14 cellular contexts compared by ENCODE assay signal in genomic region chr16:3028716-3029319, GRCh38. TPM values are rescaled to one million over a fixed set of nuclear protein-coding genes. Genes with fewer than 3 reads are reported as not detected.
DNase-seq lines count a peak whose midpoint lies in the region; ATAC-seq and TF ChIP-seq lines count a peak whose summit lies in the region.
"Had no signal": no experiment of that assay in that cellular context is flagged by ENCODE, and none has a peak within 500 bp of the region (broad histone marks: within the 10 kb centered on the region; RNA-seq: fewer than 3 reads in every experiment).

No MANE protein-coding gene starts in this region.

- ATAC-seq in activated CD8-positive, alpha-beta T cell treated with anti-CD3 and anti-CD28 coated beads for 36 hours = no peak
- no peak for ATAC-seq in naive thymus-derived CD8-positive, alpha-beta T cell

- H3K36me3 Mint-ChIP-seq in T-helper 1 cell treated with Interleukin-12 subunit alpha and Interleukin-12 subunit beta and Interleukin-4 antibody, amounts not matched to agents 30 μg/mL and 1 μg/mL, for 36 hours (ENCODE audit: low read depth) = peaks cover 4% of the 10 kb centered on the region
- H3K36me3 Mint-ChIP-seq in activated CD8-positive, alpha-beta T cell treated with anti-CD3 and anti-CD28 coated beads for 36 hours (ENCODE audit: low read depth) = peaks cover 14% of the 10 kb centered on the region
- H3K36me3 Mint-ChIP-seq in naive thymus-derived CD8-positive, alpha-beta T cell = peaks cover 0 to 18% (median 0%) of the 10 kb centered on the region in 3 donors

- TF ChIP-seq CTCF in GM12865 (IDR thresholded peaks at IDR 0.05; ENCODE audit: insufficient read depth, low read depth, low read length, missing control alignments) = no peak
- TF ChIP-seq CTCF in activated CD8-positive, alpha-beta T cell treated with anti-CD3 and anti-CD28 coated beads for 36 hours (IDR thresholded peaks at IDR 0.05) = no peak

- peak overlapping the region; percentile 82 for H3K4me3 Mint-ChIP-seq in T-helper 1 cell treated with Interleukin-12 subunit alpha and Interleukin-12 subunit beta and Interleukin-4 antibody, amounts not matched to agents 30 μg/mL and 1 μg/mL, for 36 hours
- peak overlapping the region; percentile 66 for H3K4me3 Mint-ChIP-seq in activated CD8-positive, alpha-beta T cell treated with anti-CD3 and anti-CD28 coated beads for 36 hours
- H3K4me3 Mint-ChIP-seq in naive thymus-derived CD8-positive, alpha-beta T cell = peak overlapping the region in 8 of 10 donors; percentile 24 to 83 (median 42)

- H3K4me1 Mint-ChIP-seq in T-helper 1 cell treated with Interleukin-12 subunit alpha and Interleukin-12 subunit beta and Interleukin-4 antibody, amounts not matched to agents 30 μg/mL and 1 μg/mL, for 36 hours (ENCODE audit: low read depth) = peaks cover 27% of the 10 kb centered on the region
- peaks cover 30% of the 10 kb centered on the region for H3K4me1 Mint-ChIP-seq in activated CD8-positive, alpha-beta T cell treated with anti-CD3 and anti-CD28 coated beads for 36 hours (ENCODE audit: low read depth)
- peaks cover 15 to 36% (median 35%) of the 10 kb centered on the region in 4 donors for H3K4me1 Mint-ChIP-seq in naive thymus-derived CD8-positive, alpha-beta T cell

- no peak overlapping the region for H3K27ac Mint-ChIP-seq in T-helper 1 cell treated with Interleukin-12 subunit alpha and Interleukin-12 subunit beta and Interleukin-4 antibody, amounts not matched to agents 30 μg/mL and 1 μg/mL, for 36 hours
- H3K27ac Mint-ChIP-seq in activated CD8-positive, alpha-beta T cell treated with anti-CD3 and anti-CD28 coated beads for 36 hours = no peak overlapping the region
- H3K27ac Mint-ChIP-seq in naive thymus-derived CD8-positive, alpha-beta T cell = no peak overlapping the region
- H3K27ac Mint-ChIP-seq: memory B cell had no signal

- peaks cover 23% of the 10 kb centered on the region for H3K27me3 Mint-ChIP-seq in T-helper 1 cell treated with Interleukin-12 subunit alpha and Interleukin-12 subunit beta and Interleukin-4 antibody, amounts not matched to agents 30 μg/mL and 1 μg/mL, for 36 hours (ENCODE audit: low read depth)
- peaks cover 40% of the 10 kb centered on the region for H3K27me3 Mint-ChIP-seq in activated CD8-positive, alpha-beta T cell treated with anti-CD3 and anti-CD28 coated beads for 36 hours
- H3K27me3 Mint-ChIP-seq in naive thymus-derived CD8-positive, alpha-beta T cell = peaks cover 21 to 52% (median 29%) of the 10 kb centered on the region in 5 donors

- H3K4me3 ChIP-seq in GM12865 (ENCODE audit: low read depth, low read length) = peak overlapping the region; percentile 26
- H3K4me3 ChIP-seq: ovary, SJCRH30 had no signal

- POLR2A ChIA-PET in activated CD8-positive, alpha-beta T cell treated with anti-CD3 and anti-CD28 coated beads for 36 hours (lab: Charles Lee) = interaction anchor here (0.7 to 2.1 kb wide), 9 partner anchors 8 to 824 kb away, joined by 3 to 6 read pairs (median 4); partner anchors contain the start of gene TNFRSF12A
- POLR2A ChIA-PET in naive thymus-derived CD8-positive, alpha-beta T cell (lab: Charles Lee) = interaction anchor here (0.8 to 15.2 kb wide), 13 partner anchors 8 to 130 kb away, joined by 3 to 170 read pairs (median 5); partner anchors contain the start of genes CLDN9, MMP25, TNFRSF12A and ZNF213

- intact Hi-C loops in activated CD8-positive, alpha-beta T cell treated with anti-CD3 and anti-CD28 coated beads for 36 hours (cut with micrococcal nuclease) = no loop called here

- DNase-seq in T-helper 1 cell = no peak
- DNase-seq in GM12865 (ENCODE audit: low read depth) = no peak
- DNase-seq in activated CD8-positive, alpha-beta T cell treated with anti-CD3 and anti-CD28 coated beads for 36 hours = no peak
- DNase-seq in naive thymus-derived CD8-positive, alpha-beta T cell = no peak
- DNase-seq in NCI-H748 treated with DMSO at 0.1 percent for 48 hours (lab: John Stamatoyannopoulos, UW) = no peak
- DNase-seq in ureter (ENCODE audit: low spot score) = no peak
- no peak for DNase-seq in HCEC 1CT

- no peaks in the 10 kb centered on the region for H3K9me3 Mint-ChIP-seq in T-helper 1 cell treated with Interleukin-12 subunit alpha and Interleukin-12 subunit beta and Interleukin-4 antibody, amounts not matched to agents 30 μg/mL and 1 μg/mL, for 36 hours
- no peaks in the 10 kb centered on the region for H3K9me3 Mint-ChIP-seq in activated CD8-positive, alpha-beta T cell treated with anti-CD3 and anti-CD28 coated beads for 36 hours
- no peaks in the 10 kb centered on the region for H3K9me3 Mint-ChIP-seq in naive thymus-derived CD8-positive, alpha-beta T cell
- H3K9me3 Mint-ChIP-seq: memory B cell had no signal

- CTCF ChIA-PET in activated CD8-positive, alpha-beta T cell treated with anti-CD3 and anti-CD28 coated beads for 36 hours (lab: Charles Lee) = interaction anchor here (0.7 to 10.2 kb wide), 38 partner anchors 8 to 248 kb away, joined by 3 to 135 read pairs (median 6); partner anchors contain the start of genes CLDN6, HCFC1R1, PKMYT1 and THOC6

RNA-seq across cellular contexts. Expression of gene THOC6, which starts 5.0 kb away (rescaled TPM):
- 10 to 100 TPM; 55.4 to 56.6 TPM for total RNA-seq in activated CD8-positive, alpha-beta T cell treated with anti-CD3 and anti-CD28 coated beads for 36 hours
- total RNA-seq in naive thymus-derived CD8-positive, alpha-beta T cell = 10 to 100 TPM; 24.2 to 24.9 TPM
- 10 to 100 TPM; 45.2 to 59.0 (median 58.8) TPM for polyA plus RNA-seq in naive thymus-derived CD8-positive, alpha-beta T cell
- 29.8 TPM for total RNA-seq in ureter

RNA-seq across cellular contexts. Expression of gene HCFC1R1, which starts 5.1 kb away (rescaled TPM):
- total RNA-seq in activated CD8-positive, alpha-beta T cell treated with anti-CD3 and anti-CD28 coated beads for 36 hours = 10 to 100 TPM; 24.2 to 24.8 TPM
- 10 to 100 TPM; 14.0 to 15.1 TPM for total RNA-seq in naive thymus-derived CD8-positive, alpha-beta T cell
- polyA plus RNA-seq in naive thymus-derived CD8-positive, alpha-beta T cell = 10 to 100 TPM; 13.1 to 16.5 (median 16.5) TPM
- total RNA-seq in ureter = 46.3 TPM

RNA-seq across cellular contexts. Expression of gene BICDL2, which starts 7.9 kb away (rescaled TPM):
- total RNA-seq in activated CD8-positive, alpha-beta T cell treated with anti-CD3 and anti-CD28 coated beads for 36 hours = under 1 TPM; 0.77 to 0.92 TPM
- total RNA-seq in naive thymus-derived CD8-positive, alpha-beta T cell = not detected
- polyA plus RNA-seq in naive thymus-derived CD8-positive, alpha-beta T cell = not detected
- total RNA-seq in ureter = 94.3 TPM
- total RNA-seq: dermis blood vessel endothelial cell, SJCRH30 had no signal

RNA-seq across cellular contexts. Expression of gene TNFRSF12A, which starts 8.7 kb away (rescaled TPM):
- total RNA-seq in activated CD8-positive, alpha-beta T cell treated with anti-CD3 and anti-CD28 coated beads for 36 hours = 10 to 100 TPM; 11.8 to 13.5 TPM
- under 1 TPM in 1 of 2 experiments, not detected in 1; 0.57 TPM for total RNA-seq in naive thymus-derived CD8-positive, alpha-beta T cell
- under 1 TPM in 1 of 3 donors, not detected in 2; 0.33 TPM for polyA plus RNA-seq in naive thymus-derived CD8-positive, alpha-beta T cell
- total RNA-seq in ureter = 27.7 TPM

RNA-seq across cellular contexts. Expression of gene CLDN6, which starts 10.8 kb away (rescaled TPM):
- total RNA-seq in activated CD8-positive, alpha-beta T cell treated with anti-CD3 and anti-CD28 coated beads for 36 hours = not detected
- total RNA-seq in naive thymus-derived CD8-positive, alpha-beta T cell = not detected
- polyA plus RNA-seq in naive thymus-derived CD8-positive, alpha-beta T cell = not detected
- total RNA-seq in ureter = not detected
- total RNA-seq: dermis blood vessel endothelial cell, MCF 10A, SJCRH30, suprapubic skin had no signal
- polyA plus RNA-seq: ovary had no signal

Comparison
In these comparisons a context has a peak if more than half of its experiments do, and no peak if none do; other contexts are left out.
1. RNA of gene BICDL2, which starts 7.9 kb away (total RNA-seq): 94.3 TPM in ureter (single experiment); 0.77 to 0.92 TPM in activated CD8-positive, alpha-beta T cell treated with anti-CD3 and anti-CD28 coated beads for 36 hours and not detected in naive thymus-derived CD8-positive, alpha-beta T cell; every median in the first group is over 10 times any median in the second.
2. Peak in every context shown above with its lines, with median percentiles within 50 percentile points of each other: H3K4me3 Mint-ChIP-seq.